ENCODE assay signal across 24 cellular contexts in genomic region chr18:13161276-13161899, GRCh38.
"Had no signal": no experiment of that assay in that cellular context is flagged by ENCODE, and none has a peak within 500 bp of the region (broad histone marks: within the 10 kb centered on the region; RNA-seq: fewer than 3 reads in every experiment).

No MANE protein-coding gene starts in this region.

- H3K4me3 Mint-ChIP-seq: activated CD4-positive, alpha-beta T cell treated with anti-CD3 and anti-CD28 coated beads, Interleukin-2, amount 10 ng/mL, durations not matched to agents 7 days and 5 days; activated CD8-positive, alpha-beta T cell treated with anti-CD3 and anti-CD28 coated beads, Interleukin-2, amount 10 ng/mL, durations not matched to agents 7 days and 5 days; activated T-helper 1 cell treated with anti-CD3 and anti-CD28 coated beads, Interleukin-12 subunit alpha, Interleukin-12 subunit beta, Interleukin-2, Interleukin-4 antibody, amounts not matched to agents 30 ng/mL and 10 ng/mL and 1 ng/mL, durations not matched to agents 14 hours and 24 hours and 36 hours; brain; memory B cell; stimulated activated naive B cell treated with anti-CD40 and anti-IgM and Interleukin-4, amounts not matched to agents 10 μg/mL and 1 μg/mL and 100 μg/mL, for 72 hours; T-cell; T-helper 2 cell treated with Interferon-gamma antibody and Interleukin-4, amounts not matched to agents 5 μg/mL and 100 μg/mL, for 36 hours; type B pancreatic cell had no signal

- H3K4me1 ChIP-seq: sigmoid colon had no signal

- FAIRE-seq: islet of Langerhans had no signal

- H3K27ac ChIP-seq: sigmoid colon, WERI-Rb-1 had no signal

- H3K36me3 ChIP-seq: sigmoid colon, WERI-Rb-1 had no signal

- H3K27me3 Mint-ChIP-seq: brain, type B pancreatic cell had no signal

- DNase-seq: activated CD4-positive, alpha-beta T cell treated with anti-CD3 and anti-CD28 coated beads, Interleukin-2, amount 10 ng/mL, durations not matched to agents 7 days and 5 days; activated CD4-positive, CD25-positive, alpha-beta regulatory T cell treated with anti-CD3 and anti-CD28 coated beads, Interleukin-2, amount 50 U/mL, for 72 hours; activated CD8-positive, alpha-beta T cell treated with anti-CD3 and anti-CD28 coated beads, Interleukin-2, amount 10 ng/mL, durations not matched to agents 7 days and 5 days; activated gamma-delta T cell; activated naive CD4-positive, alpha-beta T cell treated with anti-CD3 and anti-CD28 coated beads, Interleukin-2, amount 50 U/mL, for 16 hours; aorta; effector memory CD4-positive, alpha-beta T cell; foreskin melanocyte; hippocampal formation; left cardiac atrium; occipital lobe; posterior cingulate gyrus; sigmoid colon; stimulated activated CD4-positive, alpha-beta T cell treated with anti-CD3 and anti-CD28 coated beads, Interleukin-2, amount 100 ng/mL, for 48 hours; stimulated activated CD8-positive, alpha-beta memory T cell treated with anti-CD3 and anti-CD28 coated beads, Interleukin-4, amount 100 ng/mL, for 48 hours; stimulated activated naive B cell treated with anti-CD40 and anti-IgM and Interleukin-4, amounts not matched to agents 10 μg/mL and 1 μg/mL and 100 μg/mL, for 72 hours; T-cell; WERI-Rb-1 had no signal

- H3K27ac Mint-ChIP-seq: activated CD4-positive, alpha-beta T cell treated with anti-CD3 and anti-CD28 coated beads, Interleukin-2, amount 10 ng/mL, durations not matched to agents 7 days and 5 days; activated CD8-positive, alpha-beta T cell treated with anti-CD3 and anti-CD28 coated beads, Interleukin-2, amount 10 ng/mL, durations not matched to agents 7 days and 5 days; activated T-helper 1 cell treated with anti-CD3 and anti-CD28 coated beads, Interleukin-12 subunit alpha, Interleukin-12 subunit beta, Interleukin-2, Interleukin-4 antibody, amounts not matched to agents 30 ng/mL and 10 ng/mL and 1 ng/mL, durations not matched to agents 14 hours and 24 hours and 36 hours; brain; memory B cell; stimulated activated naive B cell treated with anti-CD40 and anti-IgM and Interleukin-4, amounts not matched to agents 10 μg/mL and 1 μg/mL and 100 μg/mL, for 72 hours; T-cell; T-helper 2 cell treated with Interferon-gamma antibody and Interleukin-4, amounts not matched to agents 5 μg/mL and 100 μg/mL, for 36 hours; type B pancreatic cell had no signal

- H3K4me1 Mint-ChIP-seq: brain had no signal

- ATAC-seq: activated CD8-positive, alpha-beta T cell treated with anti-CD3 and anti-CD28 coated beads, Interleukin-2, amount 10 ng/mL, durations not matched to agents 7 days and 5 days; left cardiac atrium; stimulated activated naive B cell treated with anti-CD40 and anti-IgM and Interleukin-4, amounts not matched to agents 10 μg/mL and 1 μg/mL and 100 μg/mL, for 72 hours; T-cell had no signal

- H3K27me3 ChIP-seq: sigmoid colon had no signal

- H3K4me3 ChIP-seq: sigmoid colon had no signal
